8 cellular contexts compared by ENCODE assay signal in genomic region chr12:124493809-124494750, GRCh38.
DNase-seq lines count a peak whose midpoint lies in the region; ATAC-seq and TF ChIP-seq lines count a peak whose summit lies in the region.

No MANE protein-coding gene starts in this region.

- dilution Hi-C loops in mammary epithelial cell (cut with HindIII; ENCODE audit: low sequenced_read_pairs) = loop anchor here (10.0 kb wide), 1 partner anchor 99 kb away; no protein-coding TSS in a partner anchor

- H3K36me3 Mint-ChIP-seq in WTC11 = peaks cover 7% of the 10 kb centered on the region; the same call in 1 of the 2 replicates
- no peaks in the 10 kb centered on the region for H3K36me3 Mint-ChIP-seq in neural crest cell (ENCODE audit: low read depth)

- no peak for DNase-seq in WTC11 (ENCODE audit: low spot score)
- DNase-seq in neural crest cell (ENCODE audit: low read depth, low spot score) = no peak
- no peak for DNase-seq in RKO (ENCODE audit: low spot score)
- DNase-seq in mammary epithelial cell = no peak
- no peak for DNase-seq in NCI-H526 (lab: John Stamatoyannopoulos, UW)
- no peak for DNase-seq in DMS153 treated with DMSO at 0.1 percent for 48 hours (lab: John Stamatoyannopoulos, UW; ENCODE audit: unreplicated experiment)

- no peak overlapping the region for H3K9ac ChIP-seq in mammary epithelial cell (ENCODE audit: insufficient read depth, low read length)

- no peak overlapping the region for H3K4me3 ChIP-seq in mammary epithelial cell (replicated peaks in 1 of 3; ENCODE audit: insufficient read depth in 1 of 3, low read depth in 2 of 3, low read length in 3 of 3)

- ATAC-seq in GM18873 (IDR thresholded peaks at IDR 0.05; ENCODE audit: low FRiP score, unreplicated experiment) (peak; percentile 91), HG02798 (IDR thresholded peaks at IDR 0.05; ENCODE audit: poor library complexity, unreplicated experiment) (peak; percentile 94), WTC11 (no peak)

- H3K36me3 ChIP-seq in mammary epithelial cell (ENCODE audit: insufficient read depth, low read length) = peaks cover 6% of the 10 kb centered on the region

- H3K79me2 ChIP-seq in mammary epithelial cell (ENCODE audit: insufficient read depth, low read length) = peaks cover 100% of the 10 kb centered on the region

- H3K9me3 ChIP-seq in mammary epithelial cell (replicated peaks; ENCODE audit: insufficient read depth, low read length) = no peaks in the 10 kb centered on the region

- no peaks in the 10 kb centered on the region for H3K27me3 Mint-ChIP-seq in WTC11 (ENCODE audit: low read depth)
- H3K27me3 Mint-ChIP-seq in neural crest cell (ENCODE audit: low read depth) = no peaks in the 10 kb centered on the region

- peak overlapping the region; percentile 62; the same call in 1 of the 2 replicates for H3K27ac Mint-ChIP-seq in WTC11
- peak overlapping the region; percentile 13 for H3K27ac Mint-ChIP-seq in neural crest cell (ENCODE audit: unreplicated experiment)

- in situ Hi-C loops in mammary epithelial cell (cut with MboI; ENCODE audit: low sequenced_read_pairs in 2 of 2) = no loop called here

- H2AFZ ChIP-seq in mammary epithelial cell (ENCODE audit: low read depth, low read length) = no peak overlapping the region

- H3K4me1 Mint-ChIP-seq in WTC11 (peaks cover 21% of the 10 kb centered on the region), neural crest cell (peaks cover 39% of the 10 kb centered on the region)

- peaks cover 34% of the 10 kb centered on the region for H3K4me1 ChIP-seq in mammary epithelial cell (ENCODE audit: insufficient read depth, low read length)

- H4K20me1 ChIP-seq in mammary epithelial cell (ENCODE audit: insufficient read depth, low read length) = no peaks in the 10 kb centered on the region

- H3K9me3 Mint-ChIP-seq in WTC11 = no peaks in the 10 kb centered on the region
- H3K9me3 Mint-ChIP-seq in neural crest cell = no peaks in the 10 kb centered on the region

- no peaks in the 10 kb centered on the region for H3K27me3 ChIP-seq in mammary epithelial cell (ENCODE audit: insufficient read depth, low read length)

- WGBS in mammary epithelial cell (ENCODE audit: low coverage, missing lambda C conversion rate) = 90% methylated on average over 18 of the region's 27 CpGs

- H3K4me3 Mint-ChIP-seq in WTC11 = no peak overlapping the region
- no peak overlapping the region for H3K4me3 Mint-ChIP-seq in neural crest cell

- H3K4me2 ChIP-seq in mammary epithelial cell (ENCODE audit: insufficient read depth, low read depth, low read length) = no peak overlapping the region

- POLR2A ChIA-PET in WTC11 (lab: Charles Lee) = no interaction called here

- no peak for TF ChIP-seq CTCF in WTC11 (IDR thresholded peaks at IDR 0.05)
- TF ChIP-seq CTCF in neural crest cell (conservative IDR thresholded peaks at IDR 0.05) = no peak
- no peak for TF ChIP-seq CTCF in mammary epithelial cell (conservative IDR thresholded peaks at IDR 0.05 in 1 of 2, IDR thresholded peaks at IDR 0.05 in 1 of 2; ENCODE audit: extremely low read depth in 1 of 2, insufficient read depth in 1 of 2, low read depth in 1 of 2, low read length in 2 of 2)

- intact Hi-C loops in mammary epithelial cell (cut with micrococcal nuclease) = no loop called here

- CTCF ChIA-PET in WTC11 (lab: Charles Lee) = interaction anchor here (0.7 kb wide), 1 partner anchor 85 kb away, joined by 3 read pairs; no protein-coding TSS in a partner anchor
- CTCF ChIA-PET in mammary epithelial cell (lab: Charles Lee; ENCODE audit: low non-redundant PET) = no interaction called here

- no peak overlapping the region for H3K27ac ChIP-seq in mammary epithelial cell (ENCODE audit: insufficient read depth, low read depth, low read length)

- BruUV-seq in mammary epithelial cell (replicated peaks; lab: Mats Ljungman, UMichigan) = no TSS peak

TF ChIP-seq in WTC11, 78 proteins besides CTCF, POLR2A, EP300 and RAD21:
- TF ChIP-seq TEAD1 (CRISPR knock-in tag; IDR thresholded peaks at IDR 0.05) (no peak), GABPB1 (CRISPR knock-in tag; IDR thresholded peaks at IDR 0.05) (no peak), ZNF671 (CRISPR knock-in tag; IDR thresholded peaks at IDR 0.05) (no peak), CREM (CRISPR knock-in tag; IDR thresholded peaks at IDR 0.05) (no peak), MXD4 (CRISPR knock-in tag; IDR thresholded peaks at IDR 0.05; ENCODE audit: borderline replicate concordance) (no peak), ZNF396 (CRISPR knock-in tag; IDR thresholded peaks at IDR 0.05; ENCODE audit: borderline replicate concordance) (no peak), MYBL2 (CRISPR knock-in tag; IDR thresholded peaks at IDR 0.05) (no peak), SP1 (CRISPR knock-in tag; conservative IDR thresholded peaks at IDR 0.05) (no peak), JUN (CRISPR knock-in tag; IDR thresholded peaks at IDR 0.05) (no peak), FOXP1 (CRISPR knock-in tag; IDR thresholded peaks at IDR 0.05; ENCODE audit: borderline replicate concordance) (no peak), NR1H2 (CRISPR knock-in tag; IDR thresholded peaks at IDR 0.05) (no peak), SMAD3 (CRISPR knock-in tag; IDR thresholded peaks at IDR 0.05; ENCODE audit: borderline replicate concordance) (no peak), RELA (CRISPR knock-in tag; IDR thresholded peaks at IDR 0.05; ENCODE audit: borderline replicate concordance) (no peak)
